ENCODE assay signal across 1 cellular context in genomic region chr12:8712572-8712971, GRCh38.
TF ChIP-seq lines count a peak whose summit lies in the region.

No MANE protein-coding gene starts in this region.

TF ChIP-seq in WTC11, 78 proteins besides CTCF, POLR2A, EP300 and RAD21 (continued from another document):
- no peak for TF ChIP-seq PREB (CRISPR knock-in tag; IDR thresholded peaks at IDR 0.05; ENCODE audit: borderline replicate concordance)
- TF ChIP-seq MYBL2 (CRISPR knock-in tag; IDR thresholded peaks at IDR 0.05), result no peak
- TF ChIP-seq KAT7 (CRISPR knock-in tag; IDR thresholded peaks at IDR 0.05; ENCODE audit: borderline replicate concordance), result no peak
TF ChIP-seq in WTC11: peak in this region for 0.
